ENCODE assay signal across 10 cellular contexts in genomic region chr19:45878043-45878794, GRCh38. TPM values are rescaled to one million over a fixed set of nuclear protein-coding genes. Genes with fewer than 3 reads are reported as not detected.
DNase-seq lines count a peak whose midpoint lies in the region; ATAC-seq and TF ChIP-seq lines count a peak whose summit lies in the region.
"Had no signal": no experiment of that assay in that cellular context is flagged by ENCODE, and none has a peak within 500 bp of the region (broad histone marks: within the 10 kb centered on the region; RNA-seq: fewer than 3 reads in every experiment).

No MANE protein-coding gene starts in this region.

- TF ChIP-seq CTCF in suprapubic skin (IDR thresholded peaks at IDR 0.05) (no peak), GM20000 (IDR thresholded peaks at IDR 0.05; ENCODE audit: extremely low read depth, missing control alignments) (no peak)

- H3K27me3 ChIP-seq in suprapubic skin = no peaks in the 10 kb centered on the region
- H3K27me3 ChIP-seq: right atrium auricular region had no signal

- no peak overlapping the region for H3K4me3 Mint-ChIP-seq in activated T-cell treated with anti-CD3 and anti-CD28 coated beads, Interleukin-2, amount 50 U/mL, for 24 hours

- H3K9me3 ChIP-seq in suprapubic skin = no peaks in the 10 kb centered on the region
- H3K9me3 ChIP-seq: right atrium auricular region had no signal

- peaks cover 2% of the 10 kb centered on the region for H3K36me3 Mint-ChIP-seq in activated T-cell treated with anti-CD3 and anti-CD28 coated beads, Interleukin-2, amount 50 U/mL, for 24 hours (ENCODE audit: low read depth)

- TF ChIP-seq POLR2A in suprapubic skin (IDR thresholded peaks at IDR 0.05) = no peak

- H3K36me3 ChIP-seq in suprapubic skin = no peaks in the 10 kb centered on the region
- H3K36me3 ChIP-seq: right atrium auricular region had no signal

- no peak for DNase-seq in activated T-cell treated with anti-CD3 and anti-CD28 coated beads, Interleukin-2, amount 50 U/mL, for 24 hours
- no peak for DNase-seq in activated T-cell treated with anti-CD3 and anti-CD28 coated beads, Interleukin-2, amount 50 U/mL, for 1 hour
- DNase-seq in islet precursor cell (peak; percentile 19), suprapubic skin (ENCODE audit: low spot score in 2 of 2) (no peak), GM20000 (ENCODE audit: low spot score) (no peak)
- DNase-seq: effector memory CD8-positive, alpha-beta T cell; Karpas-422 had no signal

- H3K27ac Mint-ChIP-seq in activated T-cell treated with anti-CD3 and anti-CD28 coated beads, Interleukin-2, amount 50 U/mL, for 24 hours = peak overlapping the region; percentile 10
- H3K27ac Mint-ChIP-seq: effector memory CD8-positive, alpha-beta T cell had no signal

- TF ChIP-seq EP300 in suprapubic skin (IDR thresholded peaks at IDR 0.05) = no peak

- peaks cover 31% of the 10 kb centered on the region for H3K4me1 Mint-ChIP-seq in activated T-cell treated with anti-CD3 and anti-CD28 coated beads, Interleukin-2, amount 50 U/mL, for 24 hours (ENCODE audit: low read depth)

- peaks cover 34% of the 10 kb centered on the region for H3K27me3 Mint-ChIP-seq in activated T-cell treated with anti-CD3 and anti-CD28 coated beads, Interleukin-2, amount 50 U/mL, for 24 hours

- H3K4me1 ChIP-seq in suprapubic skin = peaks cover 31% of the 10 kb centered on the region

- no peaks in the 10 kb centered on the region for H3K9me3 Mint-ChIP-seq in activated T-cell treated with anti-CD3 and anti-CD28 coated beads, Interleukin-2, amount 50 U/mL, for 24 hours
- H3K9me3 Mint-ChIP-seq: effector memory CD8-positive, alpha-beta T cell had no signal

- no peak overlapping the region for H3K4me3 ChIP-seq in suprapubic skin
- H3K4me3 ChIP-seq: right atrium auricular region had no signal

- H3K27ac ChIP-seq in suprapubic skin = peak overlapping the region; percentile 3
- H3K27ac ChIP-seq: right atrium auricular region had no signal

- WGBS in suprapubic skin = 79% methylated on average over 10 of the region's 11 CpGs

- ATAC-seq in GM19452 (IDR thresholded peaks at IDR 0.05; ENCODE audit: unreplicated experiment) = no peak
- ATAC-seq: effector memory CD8-positive, alpha-beta T cell had no signal

RNA-seq across cellular contexts. Expression of gene IRF2BP1, which starts 7.7 kb away (rescaled TPM):
- total RNA-seq in suprapubic skin = 10 to 100 TPM; 24.7 to 36.9 (median 30.7) TPM

RNA-seq across cellular contexts. Expression of gene FOXA3, which starts 14.1 kb away (rescaled TPM):
- total RNA-seq in suprapubic skin = under 1 TPM in 1 of 4 donors, not detected in 3; 0.30 TPM
- total RNA-seq: NCI-H460, right atrium auricular region had no signal

RNA-seq across cellular contexts. Expression of gene SYMPK, which starts 15.3 kb away (rescaled TPM):
- total RNA-seq in suprapubic skin = 10 to 100 TPM; 32.8 to 76.3 (median 44.1) TPM

RNA-seq across cellular contexts. Expression of gene MYPOP, which starts 24.2 kb away (rescaled TPM):
- total RNA-seq in suprapubic skin = 1 to 10 TPM; 4.4 to 9.4 (median 6.5) TPM

RNA-seq across cellular contexts. Expression of gene NANOS2, which starts 36.4 kb away (rescaled TPM):
- total RNA-seq in suprapubic skin = not detected
- total RNA-seq: NCI-H460, right atrium auricular region had no signal
